In genomic region chr19:17006579-17006978, GRCh38 we compare ENCODE assay signal across 23 cellular contexts. TPM values are rescaled to one million over a fixed set of nuclear protein-coding genes. Genes with fewer than 3 reads are reported as not detected.
DNase-seq lines count a peak whose midpoint lies in the region; ATAC-seq, FAIRE-seq and TF ChIP-seq lines count a peak whose summit lies in the region.
"Had no signal": no experiment of that assay in that cellular context is flagged by ENCODE, and none has a peak within 500 bp of the region (broad histone marks: within the 10 kb centered on the region; RNA-seq: fewer than 3 reads in every experiment).

No MANE protein-coding gene starts in this region.

- no peaks in the 10 kb centered on the region for H3K36me3 Mint-ChIP-seq in CD4-positive, CD25-positive, alpha-beta regulatory T cell
- H3K36me3 Mint-ChIP-seq in naive thymus-derived CD8-positive, alpha-beta T cell = no peaks in the 10 kb centered on the region
- peaks cover 3% of the 10 kb centered on the region for H3K36me3 Mint-ChIP-seq in stimulated activated effector memory CD8-positive, alpha-beta T cell treated with anti-CD3 and anti-CD28 coated beads, Interleukin-12 subunit alpha, Interleukin-12 subunit beta, amount 100 ng/mL, for 72 hours
- H3K36me3 Mint-ChIP-seq: CD8-positive, alpha-beta memory T cell had no signal

- CTCF ChIA-PET in A549 (lab: Yijun Ruan, JAX) = no interaction called here

- TF ChIP-seq RAD21 in A549 (conservative IDR thresholded peaks at IDR 0.05 in 1 of 2, IDR thresholded peaks at IDR 0.05 in 1 of 2) = no peak

- no peak for ATAC-seq in A549
- ATAC-seq in CD4-positive, CD25-positive, alpha-beta regulatory T cell (ENCODE audit: low read depth in 2 of 2) = no peak
- no peak for ATAC-seq in naive thymus-derived CD8-positive, alpha-beta T cell
- no peak for ATAC-seq in stimulated activated effector memory CD8-positive, alpha-beta T cell treated with anti-CD3 and anti-CD28 coated beads, Interleukin-12 subunit alpha, Interleukin-12 subunit beta, amount 100 ng/mL, for 72 hours
- ATAC-seq: GM12878, HCT116 had no signal

- H3K4me2 ChIP-seq in A549 = no peak overlapping the region
- H3K4me2 ChIP-seq: BLaER1 had no signal

- POLR2A ChIA-PET in A549 (lab: Yijun Ruan, JAX) = no interaction called here
- POLR2A ChIA-PET in naive thymus-derived CD8-positive, alpha-beta T cell (lab: Charles Lee) = no interaction called here

- intact Hi-C loops in breast epithelium (cut with DNase I; ENCODE audit: low total_unique reads) = no loop called here

- H3K27me3 Mint-ChIP-seq in CD4-positive, CD25-positive, alpha-beta regulatory T cell = peaks cover 4% of the 10 kb centered on the region
- H3K27me3 Mint-ChIP-seq in naive thymus-derived CD8-positive, alpha-beta T cell = no peaks in the 10 kb centered on the region

- H3K27ac Mint-ChIP-seq in CD4-positive, CD25-positive, alpha-beta regulatory T cell = peak overlapping the region in 2 of 3 donors; percentile 8 to 11
- peak overlapping the region in 6 of 10 donors; percentile 15 to 68 (median 44) for H3K27ac Mint-ChIP-seq in naive thymus-derived CD8-positive, alpha-beta T cell
- H3K27ac Mint-ChIP-seq in stimulated activated effector memory CD8-positive, alpha-beta T cell treated with anti-CD3 and anti-CD28 coated beads, Interleukin-12 subunit alpha, Interleukin-12 subunit beta, amount 100 ng/mL, for 72 hours = peak overlapping the region; percentile 14
- H3K27ac Mint-ChIP-seq: B cell; CD4-positive, alpha-beta T cell; H9 had no signal

- H3K36me3 ChIP-seq in CD4-positive, CD25-positive, alpha-beta regulatory T cell (ENCODE audit: control insufficient read depth, insufficient read depth, low read length) = no peaks in the 10 kb centered on the region
- no peaks in the 10 kb centered on the region for H3K36me3 ChIP-seq in breast epithelium

- no peak for FAIRE-seq in A549 (lab: Jason Lieb, UNC)
- FAIRE-seq: D721Med, GM12878, GM19239, H1 had no signal

- no peaks in the 10 kb centered on the region for H3K4me1 ChIP-seq in A549
- H3K4me1 ChIP-seq in CD4-positive, CD25-positive, alpha-beta regulatory T cell (ENCODE audit: control insufficient read depth, insufficient read depth, low read length, poor library complexity, severe bottlenecking) = peaks cover 10% of the 10 kb centered on the region
- H3K4me1 ChIP-seq in breast epithelium = no peaks in the 10 kb centered on the region

- TF ChIP-seq CTCF in A549 (IDR thresholded peaks at IDR 0.05) (no peak), breast epithelium (IDR thresholded peaks at IDR 0.05) (no peak)

- TF ChIP-seq POLR2A in A549 (IDR thresholded peaks at IDR 0.05; ENCODE audit: low read length) = no peak
- TF ChIP-seq POLR2A in breast epithelium (IDR thresholded peaks at IDR 0.05) = no peak

- peaks cover 0 to 17% (median 10%) of the 10 kb centered on the region in 4 donors for H3K4me1 Mint-ChIP-seq in CD4-positive, CD25-positive, alpha-beta regulatory T cell
- H3K4me1 Mint-ChIP-seq in naive thymus-derived CD8-positive, alpha-beta T cell = peaks cover 11 to 23% (median 16%) of the 10 kb centered on the region in 4 donors
- peaks cover 11% of the 10 kb centered on the region for H3K4me1 Mint-ChIP-seq in stimulated activated effector memory CD8-positive, alpha-beta T cell treated with anti-CD3 and anti-CD28 coated beads, Interleukin-12 subunit alpha, Interleukin-12 subunit beta, amount 100 ng/mL, for 72 hours

- H3K4me3 Mint-ChIP-seq in CD4-positive, CD25-positive, alpha-beta regulatory T cell = peak overlapping the region in 1 of 4 donors; percentile 49
- no peak overlapping the region for H3K4me3 Mint-ChIP-seq in naive thymus-derived CD8-positive, alpha-beta T cell
- H3K4me3 Mint-ChIP-seq in stimulated activated effector memory CD8-positive, alpha-beta T cell treated with anti-CD3 and anti-CD28 coated beads, Interleukin-12 subunit alpha, Interleukin-12 subunit beta, amount 100 ng/mL, for 72 hours = no peak overlapping the region
- H3K4me3 Mint-ChIP-seq: B cell; CD4-positive, alpha-beta T cell; CD8-positive, alpha-beta memory T cell; H9 had no signal

- peaks cover 0 to 2% (median 0%) of the 10 kb centered on the region in 7 donors for H3K9me3 Mint-ChIP-seq in CD4-positive, CD25-positive, alpha-beta regulatory T cell
- H3K9me3 Mint-ChIP-seq in naive thymus-derived CD8-positive, alpha-beta T cell = no peaks in the 10 kb centered on the region
- no peaks in the 10 kb centered on the region for H3K9me3 Mint-ChIP-seq in stimulated activated effector memory CD8-positive, alpha-beta T cell treated with anti-CD3 and anti-CD28 coated beads, Interleukin-12 subunit alpha, Interleukin-12 subunit beta, amount 100 ng/mL, for 72 hours
- H3K9me3 Mint-ChIP-seq: CD4-positive, alpha-beta T cell; CD8-positive, alpha-beta memory T cell; H9 had no signal

- H3K9me3 ChIP-seq in A549 (no peaks in the 10 kb centered on the region), breast epithelium (no peaks in the 10 kb centered on the region)
- H3K9me3 ChIP-seq in CD4-positive, CD25-positive, alpha-beta regulatory T cell (ENCODE audit: control insufficient read depth in 2 of 2, low read length in 2 of 2) = no peaks in the 10 kb centered on the region

- WGBS in A549 (ENCODE audit: missing lambda C conversion rate) = 52% methylated on average over 3 of the region's 3 CpGs

- DNase-seq in A549 (ENCODE audit: low read depth in 1 of 2, low spot score in 1 of 2) = no peak
- DNase-seq in CD4-positive, CD25-positive, alpha-beta regulatory T cell = no peak
- no peak for DNase-seq in naive thymus-derived CD8-positive, alpha-beta T cell
- no peak for DNase-seq in stimulated activated effector memory CD8-positive, alpha-beta T cell treated with anti-CD3 and anti-CD28 coated beads, Interleukin-12 subunit alpha, Interleukin-12 subunit beta, amount 100 ng/mL, for 72 hours (ENCODE audit: low spot score in 2 of 2)
- no peak for DNase-seq in ecto neural progenitor cell (ENCODE audit: low spot score)
- no peak for DNase-seq in breast epithelium (ENCODE audit: low spot score in 2 of 2)
- DNase-seq: CD4-positive, alpha-beta T cell; CD8-positive, alpha-beta memory T cell; DMS 273 treated with DMSO at 0.1 percent for 48 hours; DMS79; EL; GDM1; GM23248; H9 had no signal

- H3K27me3 ChIP-seq in CD4-positive, CD25-positive, alpha-beta regulatory T cell (ENCODE audit: control insufficient read depth, insufficient read depth, low read length) = no peaks in the 10 kb centered on the region
- H3K27me3 ChIP-seq in breast epithelium = no peaks in the 10 kb centered on the region
- H3K27me3 ChIP-seq: BLaER1 had no signal

- H3K27ac ChIP-seq in A549 (no peak overlapping the region), breast epithelium (no peak overlapping the region)
- no peak overlapping the region for H3K27ac ChIP-seq in CD4-positive, CD25-positive, alpha-beta regulatory T cell (ENCODE audit: insufficient read depth, low read length, poor library complexity, severe bottlenecking)
- H3K27ac ChIP-seq: BLaER1, C4-2B, GM23248 had no signal

- TF ChIP-seq EP300 in A549 (IDR thresholded peaks at IDR 0.05) = no peak

- H3K4me3 ChIP-seq in A549 (no peak overlapping the region), breast epithelium (no peak overlapping the region)
- no peak overlapping the region for H3K4me3 ChIP-seq in CD4-positive, CD25-positive, alpha-beta regulatory T cell (ENCODE audit: low read depth, low read length)
- H3K4me3 ChIP-seq: BLaER1, GM12878, GM23248 had no signal

TF ChIP-seq in A549, 52 proteins besides CTCF, POLR2A, EP300 and RAD21:
- TF ChIP-seq CHD2 (IDR thresholded peaks at IDR 0.05; ENCODE audit: low read length, partially characterized antibody) (no peak), ZFP36 (IDR thresholded peaks at IDR 0.05; ENCODE audit: borderline replicate concordance, partially characterized antibody) (peak; percentile 54)

RNA-seq across cellular contexts. Expression of gene CPAMD8, which starts 20.0 kb away (rescaled TPM):
- 0.03 and 0.12 TPM in 2 replicates for polyA plus RNA-seq in A549 (2011; rRNA removed)
- 0.03 and 0.05 TPM in 2 replicates for polyA plus RNA-seq in A549 (2012; cell fraction: cytosol; rRNA removed)
- 0.01 and 0.09 TPM in 2 replicates for polyA plus RNA-seq in A549 (2012; cell fraction: nucleus; rRNA removed)
- not detected in 3 replicates for polyA plus RNA-seq in A549 (2017; fragmentation: RNase III; extraction: RNeasy Plus Mini Kit Qiagen cat#74134 plus additional on column Dnase treatment)
- polyA minus RNA-seq in A549 (2011; rRNA and poly(A)+ RNA removed) = 0.41 and 0.54 TPM in 2 replicates
- 2.3 TPM for total RNA-seq in CD4-positive, CD25-positive, alpha-beta regulatory T cell
- under 1 TPM in 3 of 4 donors, not detected in 1; 0.03 to 0.65 (median 0.06) TPM for polyA plus RNA-seq in CD4-positive, CD25-positive, alpha-beta regulatory T cell
- 1 to 10 TPM; 6.4 to 7.5 TPM for total RNA-seq in naive thymus-derived CD8-positive, alpha-beta T cell
- 1 to 10 TPM in 2 of 3 donors, under 1 TPM in 1; 0.89 to 2.1 (median 1.1) TPM for polyA plus RNA-seq in naive thymus-derived CD8-positive, alpha-beta T cell
- 10 to 100 TPM in 2 of 3 donors, 1 to 10 TPM in 1; 9.5 to 24.0 (median 20.2) TPM for total RNA-seq in breast epithelium
- total RNA-seq: A172 had no signal
